8 cellular contexts compared by ENCODE assay signal in the genomic region with DNA sequence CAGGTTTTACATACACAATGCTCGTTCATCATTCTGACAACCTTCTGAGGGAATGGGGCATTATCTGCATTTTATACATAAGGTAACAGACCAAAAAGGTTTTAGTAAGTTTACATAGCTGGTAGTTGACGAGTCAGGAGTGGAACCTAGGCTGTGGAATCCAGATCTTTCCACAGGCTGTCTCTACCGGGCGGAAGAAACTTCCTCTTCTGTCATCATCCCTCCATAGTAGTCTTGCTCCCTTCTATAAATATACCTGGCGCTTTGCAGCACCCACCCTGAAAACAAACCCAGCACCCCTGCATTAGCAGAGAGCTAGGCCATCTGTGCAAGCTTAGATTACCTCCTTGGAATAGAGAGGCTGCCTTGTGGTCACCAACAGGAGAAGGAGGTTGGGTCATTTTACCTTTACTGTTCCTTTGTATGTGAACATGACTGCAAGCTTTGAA. TPM values are rescaled to one million over a fixed set of nuclear protein-coding genes. Genes with fewer than 3 reads are reported as not detected.
DNase-seq lines count a peak whose midpoint lies in the region; ATAC-seq and TF ChIP-seq lines count a peak whose summit lies in the region.

No MANE protein-coding gene starts in this region.

- no peaks in the 10 kb centered on the region for H3K9me3 ChIP-seq in breast epithelium
- H3K9me3 ChIP-seq in muscle layer of duodenum (ENCODE audit: control insufficient read depth in 1 of 2, low read length in 2 of 2), result no peaks in the 10 kb centered on the region

- DNase-seq in CD14-positive monocyte (ENCODE audit: low spot score) (no peak), M059J (ENCODE audit: low read depth) (peak; percentile 37), breast epithelium (ENCODE audit: low spot score in 2 of 2) (no peak), NCI-H146 (lab: John Stamatoyannopoulos, UW) (no peak), islet precursor cell (no peak)
- no peak for DNase-seq in activated CD8-positive, alpha-beta memory T cell treated with anti-CD3 and anti-CD28 coated beads, Interleukin-2, amount 50 U/mL, for 48 hours

- H3K4me3 Mint-ChIP-seq in CD14-positive monocyte, result peak overlapping the region; percentile 89

- peaks cover 0 to 3% (median 2%) of the 10 kb centered on the region in 7 donors for H3K9me3 Mint-ChIP-seq in CD14-positive monocyte

- no peak for TF ChIP-seq POLR2A in breast epithelium (IDR thresholded peaks at IDR 0.05)

- no peak overlapping the region for H3K27ac Mint-ChIP-seq in CD14-positive monocyte

- no peaks in the 10 kb centered on the region for H3K27me3 ChIP-seq in breast epithelium
- no peaks in the 10 kb centered on the region for H3K27me3 ChIP-seq in muscle layer of duodenum (ENCODE audit: low read depth, low read length)

- H3K27ac ChIP-seq in breast epithelium (peak overlapping the region; percentile 74 to 85), muscle layer of duodenum (ENCODE audit: low read length) (peak overlapping the region; percentile 46)

- ATAC-seq in HG03159 (IDR thresholded peaks at IDR 0.05; ENCODE audit: unreplicated experiment), result no peak

- H3K4me1 Mint-ChIP-seq in CD14-positive monocyte, result peaks cover 16% of the 10 kb centered on the region

- no peak for TF ChIP-seq CTCF in CD14-positive monocyte (IDR thresholded peaks at IDR 0.05)
- no peak for TF ChIP-seq CTCF in breast epithelium (IDR thresholded peaks at IDR 0.05)

- intact Hi-C loops in CD14-positive monocyte (cut with micrococcal nuclease), result no loop called here
- intact Hi-C loops in breast epithelium (cut with DNase I; ENCODE audit: low total_unique reads), result no loop called here

- no peaks in the 10 kb centered on the region for H3K4me1 ChIP-seq in breast epithelium
- H3K4me1 ChIP-seq in muscle layer of duodenum (ENCODE audit: control insufficient read depth in 1 of 2, insufficient read depth in 2 of 2, low read length in 2 of 2), result peaks cover 0 to 4% of the 10 kb centered on the region in 2 donors

- H3K36me3 Mint-ChIP-seq in CD14-positive monocyte, result peaks cover 0 to 1% of the 10 kb centered on the region in 2 donors

- H3K4me3 ChIP-seq in breast epithelium, result peak overlapping the region; percentile 45 to 81 (median 68)
- peak overlapping the region; percentile 72 to 87 for H3K4me3 ChIP-seq in muscle layer of duodenum (ENCODE audit: low read depth in 1 of 2, low read length in 2 of 2)

- H3K27me3 Mint-ChIP-seq in CD14-positive monocyte (ENCODE audit: low read depth in 3 of 3), result peaks cover 16 to 20% (median 18%) of the 10 kb centered on the region in 3 donors

- H3K36me3 ChIP-seq in breast epithelium, result no peaks in the 10 kb centered on the region
- no peaks in the 10 kb centered on the region for H3K36me3 ChIP-seq in muscle layer of duodenum (ENCODE audit: control insufficient read depth in 1 of 2, insufficient read depth in 2 of 2, low read length in 2 of 2)

RNA-seq across cellular contexts. Expression of a gene that starts 1.3 kb away (rescaled TPM):
- polyA plus RNA-seq in CD14-positive monocyte, result under 1 TPM; 0.16 to 0.17 TPM
- 66.5 and 75.5 TPM in 2 replicates for total RNA-seq in M059J (2014; rRNA removed; shearing (Covaris generic))
- total RNA-seq in breast epithelium, result 10 to 100 TPM; 10.2 to 73.8 (median 42.6) TPM

RNA-seq across cellular contexts. Expression of a gene that starts 49.9 kb away (rescaled TPM):
- polyA plus RNA-seq in CD14-positive monocyte, result not detected
- not detected in 2 replicates for total RNA-seq in M059J (2014; rRNA removed; shearing (Covaris generic))
- total RNA-seq in breast epithelium, result 100 to 1,000 TPM in 1 of 3 donors, 10 to 100 TPM in 1, not detected in 1; 72.8 to 156 TPM
